8 cellular contexts compared by ENCODE assay signal in genomic region chr20:10074513-10074912, GRCh38. TPM values are rescaled to one million over a fixed set of nuclear protein-coding genes. Genes with fewer than 3 reads are reported as not detected.
A peak's percentile ranks its signal among the peaks of the same experiment; 100 is the strongest.
DNase-seq lines count a peak whose midpoint lies in the region; ATAC-seq and TF ChIP-seq lines count a peak whose summit lies in the region.

No MANE protein-coding gene starts in this region.

- 0% methylated on average over 2 of the region's 2 CpGs for WGBS in mammary epithelial cell (ENCODE audit: low coverage, missing lambda C conversion rate)
- WGBS in trophoblast cell (ENCODE audit: extremely low coverage, insufficient coverage, insufficient read length), result no CpG with 5 or more reads among the region's 2 CpGs

- H3K4me2 ChIP-seq in mammary epithelial cell (ENCODE audit: insufficient read depth, low read depth, low read length) (peak overlapping the region; percentile 49), trophoblast cell (ENCODE audit: low read length) (no peak overlapping the region)

- H3K14ac ChIP-seq in trophoblast cell (ENCODE audit: low read length), result no peak overlapping the region

- H2AFZ ChIP-seq in mammary epithelial cell (ENCODE audit: low read depth, low read length), result peak overlapping the region; percentile 63
- no peak overlapping the region for H2AFZ ChIP-seq in trophoblast cell (ENCODE audit: insufficient read depth, low read length, poor library complexity)

- POLR2A ChIA-PET in WTC11 (lab: Charles Lee), result no interaction called here

- H3K4ac ChIP-seq in trophoblast cell (ENCODE audit: low read depth, low read length), result no peak overlapping the region

- H2BK120ac ChIP-seq in trophoblast cell (ENCODE audit: insufficient read depth, low read length, poor library complexity), result no peak overlapping the region

- H4K91ac ChIP-seq in trophoblast cell (ENCODE audit: low read depth, low read length), result no peak overlapping the region

- no peaks in the 10 kb centered on the region for H3K4me1 Mint-ChIP-seq in WTC11

- H2BK5ac ChIP-seq in trophoblast cell (ENCODE audit: low read depth, low read length, poor library complexity), result no peak overlapping the region

- no peak overlapping the region for H4K8ac ChIP-seq in trophoblast cell (ENCODE audit: low read depth, low read length)

- peak overlapping the region; percentile 62 for H3K27ac ChIP-seq in mammary epithelial cell (ENCODE audit: insufficient read depth, low read depth, low read length)
- no peak overlapping the region for H3K27ac ChIP-seq in trophoblast cell (ENCODE audit: low read depth, low read length)

- H3K79me1 ChIP-seq in trophoblast cell (ENCODE audit: low read length), result peaks cover 2% of the 10 kb centered on the region

- BruUV-seq in mammary epithelial cell (replicated peaks; lab: Mats Ljungman, UMichigan), result no TSS peak

- no peak overlapping the region for H2AK5ac ChIP-seq in trophoblast cell (ENCODE audit: low read length)

- no peak overlapping the region for H3K4me3 ChIP-seq in mammary epithelial cell (replicated peaks in 1 of 3; ENCODE audit: insufficient read depth in 1 of 3, low read depth in 2 of 3, low read length in 3 of 3)
- no peak overlapping the region for H3K4me3 ChIP-seq in trophoblast cell (ENCODE audit: low read depth, low read length)

- H3K9me3 Mint-ChIP-seq in WTC11, result peaks cover 6% of the 10 kb centered on the region; the same call in 1 of the 2 replicates

- intact Hi-C loops in mammary epithelial cell (cut with micrococcal nuclease), result no loop called here

- peaks cover 54% of the 10 kb centered on the region for H3K4me1 ChIP-seq in mammary epithelial cell (ENCODE audit: insufficient read depth, low read length)
- H3K4me1 ChIP-seq in trophoblast cell (ENCODE audit: control insufficient read depth in 1 of 2, insufficient read depth in 2 of 2, low read length in 2 of 2), result no peaks in the 10 kb centered on the region

- TF ChIP-seq CTCF in mammary epithelial cell (conservative IDR thresholded peaks at IDR 0.05 in 1 of 2, IDR thresholded peaks at IDR 0.05 in 1 of 2; ENCODE audit: extremely low read depth in 1 of 2, insufficient read depth in 1 of 2, low read depth in 1 of 2, low read length in 2 of 2), result no peak
- no peak for TF ChIP-seq CTCF in WTC11 (IDR thresholded peaks at IDR 0.05)
- TF ChIP-seq CTCF in GM13977 (IDR thresholded peaks at IDR 0.05; ENCODE audit: extremely low read depth, insufficient read depth, missing control alignments), result no peak

- no peaks in the 10 kb centered on the region for H3K79me2 ChIP-seq in mammary epithelial cell (ENCODE audit: insufficient read depth, low read length)
- no peaks in the 10 kb centered on the region for H3K79me2 ChIP-seq in trophoblast cell (ENCODE audit: control insufficient read depth, insufficient read depth, low read length, poor library complexity)

- H3K4me3 Mint-ChIP-seq in WTC11, result no peak overlapping the region

- in situ Hi-C loops in mammary epithelial cell (cut with MboI; ENCODE audit: low sequenced_read_pairs in 2 of 2) (no loop called here), GM13977 (cut with MboI; ENCODE audit: low pct_unique_long_range_greater_than_20kb, low sequenced_read_pairs, unreplicated experiment) (no loop called here)

- H4K20me1 ChIP-seq in mammary epithelial cell (ENCODE audit: insufficient read depth, low read length), result no peaks in the 10 kb centered on the region

- no peak overlapping the region for H2BK12ac ChIP-seq in trophoblast cell (ENCODE audit: low read length)

- H3K23ac ChIP-seq in trophoblast cell (ENCODE audit: low read length), result no peak overlapping the region

- H3K9me3 ChIP-seq in mammary epithelial cell (replicated peaks; ENCODE audit: insufficient read depth, low read length) (no peaks in the 10 kb centered on the region), trophoblast cell (ENCODE audit: insufficient read depth, low read depth, low read length) (no peaks in the 10 kb centered on the region)

- DNase-seq in LHCN-M2 (ENCODE audit: low read depth) (peak; percentile 89), mammary epithelial cell (peak; percentile 95), trophoblast cell (peak; percentile 30 to 44), WTC11 (ENCODE audit: low spot score) (no peak), pons (ENCODE audit: low spot score) (no peak), GM13977 (ENCODE audit: low spot score) (no peak)

- CTCF ChIA-PET in mammary epithelial cell (lab: Charles Lee; ENCODE audit: low non-redundant PET), result no interaction called here
- CTCF ChIA-PET in WTC11 (lab: Charles Lee), result no interaction called here

- H3K27me3 ChIP-seq in mammary epithelial cell (ENCODE audit: insufficient read depth, low read length), result no peaks in the 10 kb centered on the region
- no peaks in the 10 kb centered on the region for H3K27me3 ChIP-seq in trophoblast cell (ENCODE audit: insufficient read depth, low read length)

- H3K9ac ChIP-seq in mammary epithelial cell (ENCODE audit: insufficient read depth, low read length), result peak overlapping the region; percentile 21
- H3K9ac ChIP-seq in trophoblast cell (ENCODE audit: low read length), result no peak overlapping the region

- no peak overlapping the region for H3K18ac ChIP-seq in trophoblast cell (ENCODE audit: low read length)

- ATAC-seq in GM18502 (IDR thresholded peaks at IDR 0.05; ENCODE audit: poor library complexity, unreplicated experiment), result peak; percentile 69
- ATAC-seq in HG03280 (IDR thresholded peaks at IDR 0.05; ENCODE audit: unreplicated experiment), result no peak
- ATAC-seq in WTC11, result no peak

- no peaks in the 10 kb centered on the region; the same call in 1 of the 2 replicates for H3K27me3 Mint-ChIP-seq in WTC11 (ENCODE audit: low read depth)

- H3K36me3 Mint-ChIP-seq in WTC11, result no peaks in the 10 kb centered on the region

- H4K12ac ChIP-seq in trophoblast cell (ENCODE audit: low read depth, low read length), result no peak overlapping the region

- H3K27ac Mint-ChIP-seq in WTC11, result no peak overlapping the region

- no peaks in the 10 kb centered on the region for H3K36me3 ChIP-seq in mammary epithelial cell (ENCODE audit: insufficient read depth, low read length)
- H3K36me3 ChIP-seq in trophoblast cell (ENCODE audit: control insufficient read depth in 1 of 2, insufficient read depth in 2 of 2, low read length in 2 of 2), result no peaks in the 10 kb centered on the region

- dilution Hi-C loops in mammary epithelial cell (cut with HindIII; ENCODE audit: low sequenced_read_pairs), result no loop called here

TF ChIP-seq in WTC11, 78 proteins besides CTCF, POLR2A, EP300 and RAD21 (continues in another document):
- no peak for TF ChIP-seq ELF4 (CRISPR knock-in tag; IDR thresholded peaks at IDR 0.05; ENCODE audit: low read depth)
- TF ChIP-seq FOXP1 (CRISPR knock-in tag; IDR thresholded peaks at IDR 0.05; ENCODE audit: borderline replicate concordance), result no peak
- TF ChIP-seq RELA (CRISPR knock-in tag; IDR thresholded peaks at IDR 0.05; ENCODE audit: borderline replicate concordance), result no peak
- no peak for TF ChIP-seq SMAD4 (CRISPR knock-in tag; IDR thresholded peaks at IDR 0.05)
- no peak for TF ChIP-seq MLX (CRISPR knock-in tag; IDR thresholded peaks at IDR 0.05)
- no peak for TF ChIP-seq MXD4 (CRISPR knock-in tag; IDR thresholded peaks at IDR 0.05; ENCODE audit: borderline replicate concordance)
- no peak for TF ChIP-seq IRF1 (CRISPR knock-in tag; IDR thresholded peaks at IDR 0.05)
- no peak for TF ChIP-seq ATF3 (CRISPR knock-in tag; conservative IDR thresholded peaks at IDR 0.05)
- no peak for TF ChIP-seq ZNF138 (CRISPR knock-in tag; conservative IDR thresholded peaks at IDR 0.05)
- no peak for TF ChIP-seq CREB1 (CRISPR knock-in tag; IDR thresholded peaks at IDR 0.05)
- TF ChIP-seq FOXP4 (CRISPR knock-in tag; IDR thresholded peaks at IDR 0.05), result no peak
- TF ChIP-seq ZMAT4 (CRISPR knock-in tag; IDR thresholded peaks at IDR 0.05), result no peak
- TF ChIP-seq TCF7 (CRISPR knock-in tag; IDR thresholded peaks at IDR 0.05; ENCODE audit: low read depth), result no peak

RNA-seq across cellular contexts. Expression of gene ANKEF1, which starts 39.7 kb away (rescaled TPM):
- total RNA-seq in LHCN-M2 (2014; rRNA removed), result 0.23 and 0.26 TPM in 2 replicates
- not detected for polyA plus RNA-seq in LHCN-M2 (2012)
- total RNA-seq in mammary epithelial cell, result 1 to 10 TPM; 4.8 to 7.2 TPM
- 4.4 TPM for polyA plus RNA-seq in mammary epithelial cell
- 3.4 TPM for polyA minus RNA-seq in mammary epithelial cell
- 2.6 and 2.7 TPM in 2 replicates for polyA plus RNA-seq in trophoblast cell (2013)
- total RNA-seq in WTC11 (2021), result 7.1 to 10.3 TPM (median 10.3 TPM) in 3 replicates

Comparison
In these comparisons a context has a peak if more than half of its experiments do, and no peak if none do; other contexts are left out.
1. DNase-seq: peak in LHCN-M2 (single experiment), mammary epithelial cell (single experiment) and trophoblast cell (2 of 2); none in WTC11 (single experiment), pons (single experiment) and GM13977 (single experiment).